8 cellular contexts compared by ENCODE assay signal in genomic region chr13:91348906-91349435, GRCh38. TPM values are rescaled to one million over a fixed set of nuclear protein-coding genes. Genes with fewer than 3 reads are reported as not detected.
DNase-seq lines count a peak whose midpoint lies in the region; ATAC-seq lines count a peak whose summit lies in the region.

No MANE protein-coding gene starts in this region.

- no peaks in the 10 kb centered on the region for H3K9me3 Mint-ChIP-seq in activated T-cell treated with anti-CD3 and anti-CD28 coated beads, Interleukin-2, amount 50 U/mL, for 24 hours

- no peaks in the 10 kb centered on the region for H3K27me3 Mint-ChIP-seq in activated T-cell treated with anti-CD3 and anti-CD28 coated beads, Interleukin-2, amount 50 U/mL, for 24 hours

- DNase-seq in DMS 273 (lab: John Stamatoyannopoulos, UW; ENCODE audit: unreplicated experiment) = peak; percentile 92
- peak; percentile 35 for DNase-seq in HuH-7 (ENCODE audit: low spot score)
- peak; percentile 94 for DNase-seq in OCI-M1 (lab: John Stamatoyannopoulos, UW)
- peak; percentile 97 for DNase-seq in activated T-cell treated with anti-CD3 and anti-CD28 coated beads, Interleukin-2, amount 50 U/mL, for 24 hours
- DNase-seq in stimulated activated CD8-positive, alpha-beta memory T cell treated with anti-CD3 and anti-CD28 coated beads, Interleukin-7, amount 100 ng/mL, for 1 hour (ENCODE audit: low read depth in 2 of 2) = peak; percentile 87 to 89

- WGBS in esophagus, 2 donors = 0% methylated on average over 34 to 46 of the region's 46 CpGs

- peaks cover 56% of the 10 kb centered on the region for H3K36me3 Mint-ChIP-seq in activated T-cell treated with anti-CD3 and anti-CD28 coated beads, Interleukin-2, amount 50 U/mL, for 24 hours (ENCODE audit: low read depth)

- H3K9me3 ChIP-seq in esophagus (ENCODE audit: control insufficient read depth in 2 of 2, insufficient read depth in 1 of 2, low read depth in 1 of 2, low read length in 1 of 2) (no peaks in the 10 kb centered on the region), muscle layer of duodenum (ENCODE audit: control insufficient read depth in 1 of 2, low read length in 2 of 2) (no peaks in the 10 kb centered on the region)

- H3K4me3 ChIP-seq in esophagus (ENCODE audit: low read depth in 1 of 2, low read length in 2 of 2) (peak overlapping the region; percentile 78 to 87), muscle layer of duodenum (ENCODE audit: low read depth in 1 of 2, low read length in 2 of 2) (peak overlapping the region; percentile 56 to 69)

- peaks cover 49% of the 10 kb centered on the region for H3K4me1 Mint-ChIP-seq in activated T-cell treated with anti-CD3 and anti-CD28 coated beads, Interleukin-2, amount 50 U/mL, for 24 hours (ENCODE audit: low read depth)

- H3K27ac Mint-ChIP-seq in activated T-cell treated with anti-CD3 and anti-CD28 coated beads, Interleukin-2, amount 50 U/mL, for 24 hours = peak overlapping the region; percentile 99

- peak overlapping the region; percentile 99 for H3K4me3 Mint-ChIP-seq in activated T-cell treated with anti-CD3 and anti-CD28 coated beads, Interleukin-2, amount 50 U/mL, for 24 hours

- H3K27me3 ChIP-seq in esophagus (ENCODE audit: control insufficient read depth in 1 of 2, insufficient read depth in 2 of 2, low read length in 2 of 2) = no peaks in the 10 kb centered on the region
- no peaks in the 10 kb centered on the region for H3K27me3 ChIP-seq in muscle layer of duodenum (ENCODE audit: low read depth, low read length)

- H3K36me3 ChIP-seq in esophagus (ENCODE audit: control insufficient read depth in 2 of 2, insufficient read depth in 2 of 2, low read length in 1 of 2) (no peaks in the 10 kb centered on the region), muscle layer of duodenum (ENCODE audit: control insufficient read depth in 1 of 2, insufficient read depth in 2 of 2, low read length in 2 of 2) (peaks cover 0 to 14% of the 10 kb centered on the region in 2 donors)

- ATAC-seq in GM21528 (IDR thresholded peaks at IDR 0.05; ENCODE audit: low FRiP score, unreplicated experiment) = peak; percentile 60

- H3K27ac ChIP-seq in esophagus (ENCODE audit: low read depth in 2 of 2, low read length in 1 of 2) (peak overlapping the region; percentile 90 to 94), muscle layer of duodenum (ENCODE audit: low read length) (peak overlapping the region; percentile 58)

- H3K4me1 ChIP-seq in esophagus (ENCODE audit: control insufficient read depth in 2 of 2, insufficient read depth in 2 of 2, low read length in 1 of 2) (no peaks in the 10 kb centered on the region), muscle layer of duodenum (ENCODE audit: control insufficient read depth in 1 of 2, insufficient read depth in 2 of 2, low read length in 2 of 2) (peaks cover 3 to 15% of the 10 kb centered on the region in 2 donors)

RNA-seq across cellular contexts. Expression of gene MIR17HG, which starts 1.5 kb away (rescaled TPM):
- polyA plus RNA-seq in esophagus = 1 to 10 TPM; 1.7 to 7.2 TPM

RNA-seq across cellular contexts. Expression of gene GPC5, which starts 49.5 kb away (rescaled TPM):
- not detected for polyA plus RNA-seq in esophagus

Comparison
In these comparisons a context has a peak if more than half of its experiments do, and no peak if none do; other contexts are left out.
1. Peak in every context shown above with its lines: DNase-seq, ATAC-seq, H3K4me3 ChIP-seq and H3K27ac ChIP-seq.
2. DNase-seq: peak in every context shown above with its lines; median percentile 97 in activated T-cell treated with anti-CD3 and anti-CD28 coated beads, Interleukin-2, amount 50 U/mL, for 24 hours; 94 in OCI-M1; 92 in DMS 273; 88 in stimulated activated CD8-positive, alpha-beta memory T cell treated with anti-CD3 and anti-CD28 coated beads, Interleukin-7, amount 100 ng/mL, for 1 hour; 35 in HuH-7.